ENCODE assay signal across 9 cellular contexts in the genomic region with DNA sequence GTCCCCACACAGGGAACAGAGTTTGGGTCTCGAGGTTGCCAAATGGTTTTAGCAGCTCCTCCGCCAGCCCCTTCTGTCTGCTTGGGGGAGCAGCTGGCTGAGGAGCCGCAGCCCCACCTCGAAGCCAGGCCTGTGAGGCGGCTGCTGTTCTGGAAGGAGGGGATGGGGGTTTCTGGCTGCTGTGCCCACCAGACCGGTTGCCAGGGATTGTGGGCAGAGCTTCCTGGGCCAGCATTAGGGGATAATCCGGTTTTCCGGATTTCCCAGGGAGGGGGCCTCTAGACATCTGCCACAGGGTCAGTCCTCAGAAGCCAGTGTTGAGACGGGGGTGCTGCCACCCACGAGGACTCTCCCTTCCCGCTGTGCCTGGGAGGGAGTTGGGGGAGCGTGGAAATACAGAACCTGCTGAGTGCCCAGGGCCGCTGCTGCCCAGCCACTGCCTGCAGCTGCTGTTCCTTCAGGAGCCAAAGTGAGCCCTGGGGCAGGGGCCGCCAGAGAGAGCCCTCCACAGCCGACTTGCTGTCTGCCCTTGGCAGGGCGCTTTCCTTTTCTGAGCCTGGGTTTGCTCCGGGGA. TPM values are rescaled to one million over a fixed set of nuclear protein-coding genes. Genes with fewer than 3 reads are reported as not detected.
DNase-seq lines count a peak whose midpoint lies in the region; TF ChIP-seq lines count a peak whose summit lies in the region.
"Had no signal": no experiment of that assay in that cellular context is flagged by ENCODE, and none has a peak within 500 bp of the region (broad histone marks: within the 10 kb centered on the region; RNA-seq: fewer than 3 reads in every experiment).

No MANE protein-coding gene starts in this region.

- H3K4me1 Mint-ChIP-seq in nephron progenitor cell = peaks cover 30% of the 10 kb centered on the region

- H3K36me3 Mint-ChIP-seq in nephron progenitor cell (ENCODE audit: low read depth) = peaks cover 10% of the 10 kb centered on the region

- H3K9me3 ChIP-seq in BLaER1 (no peaks in the 10 kb centered on the region), ectodermal cell (ENCODE audit: control insufficient read depth, low read length) (no peaks in the 10 kb centered on the region)

- H3K27me3 Mint-ChIP-seq in nephron progenitor cell (ENCODE audit: low read depth, poor library complexity) = no peaks in the 10 kb centered on the region

- peak overlapping the region; percentile 90 for H3K9ac ChIP-seq in BLaER1

- H3K4me3 ChIP-seq in BLaER1 (peak overlapping the region; percentile 87), ectodermal cell (ENCODE audit: insufficient read depth, low read depth, low read length) (peak overlapping the region; percentile 97)

- TF ChIP-seq CTCF in nephron progenitor cell (IDR thresholded peaks at IDR 0.05) = no peak

- H3K9me3 Mint-ChIP-seq in nephron progenitor cell = no peaks in the 10 kb centered on the region

- H3K27ac ChIP-seq in BLaER1 (peak overlapping the region; percentile 90), ectodermal cell (ENCODE audit: insufficient read depth, low read depth, low read length, poor library complexity, severe bottlenecking) (no peak overlapping the region)

- H3K4me1 ChIP-seq in BLaER1 (peaks cover 32% of the 10 kb centered on the region), ectodermal cell (ENCODE audit: control insufficient read depth, insufficient read depth, low read length) (peaks cover 16% of the 10 kb centered on the region)

- DNase-seq in NCI-H82 (lab: John Stamatoyannopoulos, UW) (peak; percentile 80), nephron progenitor cell (no peak), HT-29 (ENCODE audit: low spot score) (no peak), HK-2 (ENCODE audit: unreplicated experiment) (no peak), dedifferentiated amniotic fluid mesenchymal stem cell (ENCODE audit: extremely low spot score) (no peak), DMS 273 (lab: John Stamatoyannopoulos, UW; ENCODE audit: unreplicated experiment) (no peak)

- 85 to 86% methylated on average over 17 of the region's 17 CpGs for WGBS in ectodermal cell, 2 experiments

- peaks cover 44% of the 10 kb centered on the region for H3K36me3 ChIP-seq in BLaER1
- H3K36me3 ChIP-seq in ectodermal cell (ENCODE audit: control insufficient read depth, insufficient read depth, low read length) = peaks cover 25% of the 10 kb centered on the region

- peak overlapping the region; percentile 99 for H3K4me2 ChIP-seq in BLaER1

- peaks cover 62% of the 10 kb centered on the region for H4K20me1 ChIP-seq in BLaER1

- peak overlapping the region; percentile 91 for H3K4me3 Mint-ChIP-seq in nephron progenitor cell

- no peak overlapping the region for H3K27ac Mint-ChIP-seq in nephron progenitor cell

- H3K27me3 ChIP-seq in BLaER1 = no peaks in the 10 kb centered on the region
- no peaks in the 10 kb centered on the region for H3K27me3 ChIP-seq in ectodermal cell (ENCODE audit: control insufficient read depth, insufficient read depth, low read length, poor library complexity, severe bottlenecking)

RNA-seq across cellular contexts. Expression of a gene that starts 2.0 kb away (rescaled TPM):
- polyA plus RNA-seq in ectodermal cell (2013, experiment 1 of 4) = 121 TPM
- 110 TPM for polyA plus RNA-seq in ectodermal cell (2013, experiment 2 of 4)
- 105 TPM for polyA plus RNA-seq in ectodermal cell (2013, experiment 3 of 4)
- polyA plus RNA-seq in ectodermal cell (2013, experiment 4 of 4) = 117 TPM
- total RNA-seq in HT-29 (2014; rRNA removed; shearing (Covaris generic)) = 151 and 167 TPM in 2 replicates

RNA-seq across cellular contexts. Expression of a gene that starts 10.3 kb away (rescaled TPM):
- polyA plus RNA-seq in ectodermal cell (2013, experiment 1 of 4) = not detected
- not detected for polyA plus RNA-seq in ectodermal cell (2013, experiment 2 of 4)
- not detected for polyA plus RNA-seq in ectodermal cell (2013, experiment 3 of 4)
- not detected for polyA plus RNA-seq in ectodermal cell (2013, experiment 4 of 4)
- total RNA-seq in HT-29 (2014; rRNA removed; shearing (Covaris generic)) = 0.31 TPM in 1 of 2 replicates, not detected in the other

RNA-seq across cellular contexts. Expression of a gene that starts 26.3 kb away (rescaled TPM):
- 7.2 TPM for polyA plus RNA-seq in ectodermal cell (2013, experiment 1 of 4)
- 4.7 TPM for polyA plus RNA-seq in ectodermal cell (2013, experiment 2 of 4)
- polyA plus RNA-seq in ectodermal cell (2013, experiment 3 of 4) = 11.5 TPM
- polyA plus RNA-seq in ectodermal cell (2013, experiment 4 of 4) = 9.6 TPM
- 25.8 and 32.9 TPM in 2 replicates for total RNA-seq in HT-29 (2014; rRNA removed; shearing (Covaris generic))

RNA-seq across cellular contexts. Expression of a gene that starts 37.3 kb away (rescaled TPM):
- polyA plus RNA-seq in ectodermal cell (2013, experiment 1 of 4) = 1.4 TPM
- polyA plus RNA-seq in ectodermal cell (2013, experiment 2 of 4) = 0.69 TPM
- 0.53 TPM for polyA plus RNA-seq in ectodermal cell (2013, experiment 3 of 4)
- polyA plus RNA-seq in ectodermal cell (2013, experiment 4 of 4) = 0.61 TPM
- total RNA-seq in HT-29 (2014; rRNA removed; shearing (Covaris generic)) = 0.31 TPM in 1 of 2 replicates, not detected in the other
- total RNA-seq: mononuclear cell had no signal

RNA-seq across cellular contexts. Expression of a gene that starts 38.8 kb away (rescaled TPM):
- 864 TPM for polyA plus RNA-seq in ectodermal cell (2013, experiment 1 of 4)
- polyA plus RNA-seq in ectodermal cell (2013, experiment 2 of 4) = 896 TPM
- polyA plus RNA-seq in ectodermal cell (2013, experiment 3 of 4) = 649 TPM
- 707 TPM for polyA plus RNA-seq in ectodermal cell (2013, experiment 4 of 4)
- 725 and 781 TPM in 2 replicates for total RNA-seq in HT-29 (2014; rRNA removed; shearing (Covaris generic))
